1 cellular context compared by ENCODE assay signal in the genomic region with DNA sequence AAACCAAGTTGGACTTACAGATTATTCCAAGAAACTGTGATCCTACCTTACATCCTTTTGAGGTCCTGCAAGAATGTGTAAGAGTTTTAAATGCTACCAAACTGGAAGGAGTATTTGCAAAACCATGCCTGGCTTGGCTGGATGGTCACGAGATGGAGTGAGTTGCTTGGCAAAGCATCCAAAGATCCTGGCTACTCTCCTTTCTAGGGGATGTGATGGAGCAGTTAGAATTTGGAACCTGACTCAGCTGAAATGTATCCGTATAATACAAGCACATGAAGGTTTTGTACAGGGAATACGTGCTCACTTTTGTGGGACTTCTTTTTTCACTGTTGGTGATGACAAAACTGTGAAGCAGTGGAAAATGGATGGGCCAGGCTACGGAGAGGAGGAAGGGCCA.
TF ChIP-seq lines count a peak whose summit lies in the region.

No MANE protein-coding gene starts in this region.

TF ChIP-seq in K562, 482 proteins besides CTCF, POLR2A, EP300 and RAD21 (continued from another document):
- TF ChIP-seq, protein P1, sequence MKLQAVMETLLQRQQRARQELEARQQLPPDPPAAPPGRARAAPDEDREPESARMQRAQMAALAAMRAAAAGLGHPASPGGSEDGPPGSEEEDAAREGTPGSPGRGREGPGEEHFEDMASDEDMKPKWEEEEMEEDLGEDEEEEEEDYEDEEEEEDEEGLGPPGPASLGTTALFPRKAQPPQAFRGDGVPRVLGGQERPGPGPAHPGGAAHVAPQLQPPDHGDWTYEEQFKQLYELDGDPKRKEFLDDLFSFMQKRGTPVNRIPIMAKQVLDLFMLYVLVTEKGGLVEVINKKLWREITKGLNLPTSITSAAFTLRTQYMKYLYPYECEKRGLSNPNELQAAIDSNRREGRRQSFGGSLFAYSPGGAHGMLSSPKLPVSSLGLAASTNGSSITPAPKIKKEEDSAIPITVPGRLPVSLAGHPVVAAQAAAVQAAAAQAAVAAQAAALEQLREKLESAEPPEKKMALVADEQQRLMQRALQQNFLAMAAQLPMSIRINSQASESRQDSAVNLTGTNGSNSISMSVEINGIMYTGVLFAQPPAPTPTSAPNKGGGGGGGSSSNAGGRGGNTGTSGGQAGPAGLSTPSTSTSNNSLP (IDR thresholded peaks at IDR 0.05; ENCODE audit: borderline replicate concordance, low read depth, low read length), result no peak
- TF ChIP-seq MAFK (IDR thresholded peaks at IDR 0.05; ENCODE audit: low read length), result peak; percentile 45
- TF ChIP-seq ELK3 (CRISPR knock-in tag; IDR thresholded peaks at IDR 0.05), result no peak
- TF ChIP-seq ARHGAP35 (IDR thresholded peaks at IDR 0.05; ENCODE audit: partially characterized antibody), result no peak
- peak; percentile 22; the same call in 1 of the 2 replicates for TF ChIP-seq MAFF (IDR thresholded peaks at IDR 0.05; ENCODE audit: low read length)
